In genomic region chr16:17836868-17837602, GRCh38 we compare ENCODE assay signal across 12 cellular contexts.
A peak's percentile ranks its signal among the peaks of the same experiment; 100 is the strongest.
DNase-seq lines count a peak whose midpoint lies in the region; ATAC-seq, FAIRE-seq and TF ChIP-seq lines count a peak whose summit lies in the region.
"Had no signal": no experiment of that assay in that cellular context is flagged by ENCODE, and none has a peak within 500 bp of the region (broad histone marks: within the 10 kb centered on the region; RNA-seq: fewer than 3 reads in every experiment).

No MANE protein-coding gene starts in this region.

- intact Hi-C loops in K562 (cut with micrococcal nuclease) = no loop called here

- no peak for ATAC-seq in K562
- ATAC-seq in HG03139 (IDR thresholded peaks at IDR 0.05; ENCODE audit: unreplicated experiment) = no peak
- ATAC-seq in HG02840 (IDR thresholded peaks at IDR 0.05; ENCODE audit: low FRiP score, unreplicated experiment) = no peak
- ATAC-seq: naive thymus-derived CD8-positive, alpha-beta T cell; upper lobe of right lung had no signal

- H3K4me2 ChIP-seq in K562 (ENCODE audit: insufficient read depth, low read length) (no peak overlapping the region), keratinocyte (ENCODE audit: control insufficient read depth, extremely low read depth, insufficient read depth, low read depth, low read length) (peak overlapping the region; percentile 49)

- H2AFZ ChIP-seq in K562 (ENCODE audit: low read depth, low read length) (no peak overlapping the region), keratinocyte (ENCODE audit: control insufficient read depth, low read length) (peak overlapping the region; percentile 68)

- TF ChIP-seq CTCF in K562 (IDR thresholded peaks at IDR 0.05 in 2 of 3, conservative IDR thresholded peaks at IDR 0.05 in 1 of 3; ENCODE audit: insufficient read depth in 2 of 3, low read depth in 1 of 3, low read length in 3 of 3) = no peak
- TF ChIP-seq CTCF in keratinocyte (optimal IDR thresholded peaks at IDR 0.05 in 1 of 3, IDR thresholded peaks at IDR 0.05 in 1 of 3, conservative IDR thresholded peaks at IDR 0.05 in 1 of 3; ENCODE audit: extremely low read depth in 1 of 3, insufficient read depth in 2 of 3, low read length in 3 of 3) = no peak

- H3K79me2 ChIP-seq in K562 (ENCODE audit: control insufficient read depth, insufficient read depth, low read length) (no peaks in the 10 kb centered on the region), keratinocyte (ENCODE audit: control insufficient read depth, insufficient read depth, low read length) (no peaks in the 10 kb centered on the region)

- WGBS in K562 (ENCODE audit: insufficient coverage, low coverage, missing lambda C conversion rate) = 15% methylated on average over 12 of the region's 12 CpGs

- FAIRE-seq in K562 (lab: Jason Lieb, UNC) = no peak
- peak; percentile 91 for FAIRE-seq in keratinocyte (lab: Jason Lieb, UNC)
- FAIRE-seq: frontal cortex had no signal

- POLR2A ChIA-PET in K562 (lab: Yijun Ruan, JAX) = interaction anchor here (1.0 kb wide), 1 partner anchor 17 kb away, joined by 4 read pairs; no protein-coding TSS in a partner anchor

- no peak for TF ChIP-seq EP300 in K562 (IDR thresholded peaks at IDR 0.05; ENCODE audit: low read length)

- H3K4me3 ChIP-seq in K562 (no peak overlapping the region), keratinocyte (ENCODE audit: control insufficient read depth in 2 of 3, extremely low read depth in 1 of 3, insufficient read depth in 2 of 3, low read depth in 1 of 3, low read length in 3 of 3) (no peak overlapping the region)
- H3K4me3 ChIP-seq: upper lobe of right lung had no signal

- H3K36me3 ChIP-seq in K562 (ENCODE audit: control insufficient read depth, insufficient read depth, low read length) (no peaks in the 10 kb centered on the region), keratinocyte (ENCODE audit: control insufficient read depth in 2 of 2, extremely low read depth in 1 of 2, insufficient read depth in 2 of 2, low read length in 2 of 2) (no peaks in the 10 kb centered on the region)
- H3K36me3 ChIP-seq: upper lobe of right lung had no signal

- H3K9me3 ChIP-seq in K562 (replicated peaks; ENCODE audit: control insufficient read depth, insufficient read depth, low read depth, low read length) (no peaks in the 10 kb centered on the region), keratinocyte (ENCODE audit: control insufficient read depth, low read depth, low read length) (no peaks in the 10 kb centered on the region)
- H3K9me3 ChIP-seq: upper lobe of right lung had no signal

- H3K27ac ChIP-seq in K562 (ENCODE audit: extremely low read depth, low read depth, low read length) = no peak overlapping the region
- peak overlapping the region; percentile 65 for H3K27ac ChIP-seq in keratinocyte (ENCODE audit: control insufficient read depth, insufficient read depth, low read length)
- H3K27ac ChIP-seq: upper lobe of right lung had no signal

- peak; percentile 12 for DNase-seq in Caki2 (ENCODE audit: low read depth)
- DNase-seq in LHCN-M2 (ENCODE audit: low read depth) = peak; percentile 1
- DNase-seq in K562 (ENCODE audit: extremely low read depth in 1 of 4, low spot score in 3 of 4) = peak in 2 of 4 experiments; percentile 7 to 14
- peak; percentile 90 for DNase-seq in keratinocyte (ENCODE audit: low read depth, low spot score)
- DNase-seq in retina = no peak
- DNase-seq in activated CD4-positive, alpha-beta T cell treated with anti-CD3 and anti-CD28 coated beads for 1 hour = no peak
- DNase-seq: Kasumi-1; naive thymus-derived CD8-positive, alpha-beta T cell; upper lobe of right lung had no signal

- no peaks in the 10 kb centered on the region for H3K9me1 ChIP-seq in K562 (ENCODE audit: control insufficient read depth, insufficient read depth, low read length)
- H3K9me1 ChIP-seq in keratinocyte (ENCODE audit: control insufficient read depth, extremely low read depth, insufficient read depth, low read length) = no peaks in the 10 kb centered on the region

- dilution Hi-C loops in keratinocyte (cut with MboI; ENCODE audit: extremely low pct_ligation_motif_present, low sequenced_read_pairs) = no loop called here

- TF ChIP-seq RAD21 in K562 (CRISPR knock-in tag; conservative IDR thresholded peaks at IDR 0.05 in 1 of 2, IDR thresholded peaks at IDR 0.05 in 1 of 2) = no peak

- TF ChIP-seq POLR2A in K562 (conservative IDR thresholded peaks at IDR 0.05) = no peak

- H3K4me1 ChIP-seq in K562 (replicated peaks in 1 of 2; ENCODE audit: control insufficient read depth in 2 of 2, insufficient read depth in 2 of 2, low read length in 2 of 2) (no peaks in the 10 kb centered on the region), keratinocyte (ENCODE audit: control insufficient read depth, extremely low read depth, insufficient read depth, low read length) (peaks cover 17% of the 10 kb centered on the region)
- H3K4me1 ChIP-seq: upper lobe of right lung had no signal

- in situ Hi-C loops in Caki2 (cut with HindIII; ENCODE audit: low pct_unique_long_range_greater_than_20kb, low sequenced_read_pairs) = no loop called here
- in situ Hi-C loops in K562 (cut with MboI) = no loop called here

- no TSS peak for BruUV-seq in K562 (replicated peaks; lab: Mats Ljungman, UMichigan)

- CTCF ChIA-PET in K562 (lab: Yijun Ruan, JAX; ENCODE audit: low intra/inter-chr PET ratio) = no interaction called here

- H3K27me3 ChIP-seq in K562 (ENCODE audit: control insufficient read depth in 2 of 2, insufficient read depth in 2 of 2, low read length in 2 of 2) (peaks cover 0 to 8% of the 10 kb centered on the region in 2 experiments; a peak in 2 of 5 replicates), keratinocyte (ENCODE audit: control insufficient read depth, extremely low read depth, insufficient read depth, low read length) (no peaks in the 10 kb centered on the region)
- H3K27me3 ChIP-seq: upper lobe of right lung had no signal

- H3K9ac ChIP-seq in K562 (ENCODE audit: insufficient read depth in 1 of 2, low read depth in 2 of 2, low read length in 2 of 2) (no peak overlapping the region), keratinocyte (ENCODE audit: control insufficient read depth, extremely low read depth, insufficient read depth, low read length) (no peak overlapping the region)

- H4K20me1 ChIP-seq in K562 (replicated peaks; ENCODE audit: control insufficient read depth, insufficient read depth, low read length) (0 out of 2 replicates have a peak, but pooled peaks cover 3% of the 10 kb centered on the region), keratinocyte (ENCODE audit: control insufficient read depth, extremely low read depth, insufficient read depth, low read length) (no peaks in the 10 kb centered on the region)

TF ChIP-seq in K562, 482 proteins besides CTCF, POLR2A, EP300 and RAD21 (continues in another document):
- TF ChIP-seq ZFP36 (IDR thresholded peaks at IDR 0.05; ENCODE audit: low read depth, low read length, partially characterized antibody) (peak; percentile 61), POLR2AphosphoS5 (IDR thresholded peaks at IDR 0.05; ENCODE audit: control insufficient read depth, insufficient read depth, low read depth, low read length) (no peak), RBM25 (IDR thresholded peaks at IDR 0.05; ENCODE audit: low read depth, low read length, severe bottlenecking) (no peak), RAD51 (IDR thresholded peaks at IDR 0.05; ENCODE audit: borderline replicate concordance, low read depth) (no peak), BCLAF1 (IDR thresholded peaks at IDR 0.05; ENCODE audit: borderline replicate concordance in 1 of 2, control insufficient read depth in 1 of 2, low read depth in 2 of 2, low read length in 1 of 2) (no peak), ZNF3 (CRISPR knock-in tag; IDR thresholded peaks at IDR 0.05) (no peak), MAFF (IDR thresholded peaks at IDR 0.05; ENCODE audit: low read length) (no peak), SMARCE1 (IDR thresholded peaks at IDR 0.05) (no peak), ZNF77 (CRISPR knock-in tag; IDR thresholded peaks at IDR 0.05) (no peak), CBFB (CRISPR knock-in tag; IDR thresholded peaks at IDR 0.05) (no peak), ZNF354B (CRISPR knock-in tag; IDR thresholded peaks at IDR 0.05) (no peak), CREM (IDR thresholded peaks at IDR 0.05; ENCODE audit: low read depth) (peak; percentile 12; the same call in 1 of the 2 replicates), ZNF239 (CRISPR knock-in tag; IDR thresholded peaks at IDR 0.05) (no peak), HSF4 (CRISPR knock-in tag; IDR thresholded peaks at IDR 0.05; ENCODE audit: borderline replicate concordance) (no peak), CEBPG (CRISPR knock-in tag; IDR thresholded peaks at IDR 0.05) (no peak), CEBPG (tag; conservative IDR thresholded peaks at IDR 0.05 in 1 of 2, IDR thresholded peaks at IDR 0.05 in 1 of 2) (0 out of 4 replicates have a peak, but pooled peaks of 1 of the 2 experiments have one; percentile 16)
- TF ChIP-seq, protein P1, sequence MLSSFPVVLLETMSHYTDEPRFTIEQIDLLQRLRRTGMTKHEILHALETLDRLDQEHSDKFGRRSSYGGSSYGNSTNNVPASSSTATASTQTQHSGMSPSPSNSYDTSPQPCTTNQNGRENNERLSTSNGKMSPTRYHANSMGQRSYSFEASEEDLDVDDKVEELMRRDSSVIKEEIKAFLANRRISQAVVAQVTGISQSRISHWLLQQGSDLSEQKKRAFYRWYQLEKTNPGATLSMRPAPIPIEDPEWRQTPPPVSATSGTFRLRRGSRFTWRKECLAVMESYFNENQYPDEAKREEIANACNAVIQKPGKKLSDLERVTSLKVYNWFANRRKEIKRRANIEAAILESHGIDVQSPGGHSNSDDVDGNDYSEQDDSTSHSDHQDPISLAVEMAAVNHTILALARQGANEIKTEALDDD (IDR thresholded peaks at IDR 0.05) = peak; percentile 46; the same call in 1 of the 2 replicates

Comparison
In these comparisons a context has a peak if more than half of its experiments do, and no peak if none do; other contexts are left out.
1. DNase-seq: peak in Caki2 (single experiment), LHCN-M2 (single experiment) and keratinocyte (single experiment); none in retina (single experiment) and activated CD4-positive, alpha-beta T cell treated with anti-CD3 and anti-CD28 coated beads for 1 hour (single experiment).